ENCODE assay signal across 12 cellular contexts in the genomic region with DNA sequence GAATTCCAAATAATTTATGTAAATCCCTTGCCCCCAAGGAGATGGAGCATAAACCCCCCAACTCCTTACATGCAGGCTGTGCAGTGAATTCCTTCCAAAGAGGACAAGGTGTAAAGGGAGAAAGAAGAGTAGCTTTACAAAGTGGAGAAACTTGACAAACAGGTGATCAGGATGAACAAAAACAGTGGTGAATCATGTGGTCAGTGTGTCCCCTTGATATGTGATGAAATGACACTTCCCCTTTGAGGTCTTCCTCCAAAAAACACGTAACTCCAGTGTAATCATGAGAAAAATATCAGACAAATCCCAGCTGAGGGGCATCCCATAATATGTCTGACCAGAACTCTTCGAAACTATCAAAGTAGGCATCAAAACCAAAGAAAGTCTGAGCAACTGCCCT. TPM values are rescaled to one million over a fixed set of nuclear protein-coding genes. Genes with fewer than 3 reads are reported as not detected.
A peak's percentile ranks its signal among the peaks of the same experiment; 100 is the strongest.
DNase-seq lines count a peak whose midpoint lies in the region; ATAC-seq and TF ChIP-seq lines count a peak whose summit lies in the region.
"Had no signal": no experiment of that assay in that cellular context is flagged by ENCODE, and none has a peak within 500 bp of the region (broad histone marks: within the 10 kb centered on the region; RNA-seq: fewer than 3 reads in every experiment).

No MANE protein-coding gene starts in this region.

- ATAC-seq in esophagus mucosa: peak; percentile 31
- ATAC-seq in GM18909 (IDR thresholded peaks at IDR 0.05; ENCODE audit: poor library complexity, unreplicated experiment): no peak

- no peak overlapping the region for H3K27ac Mint-ChIP-seq in activated T-helper 2 cell treated with anti-CD3 and anti-CD28 coated beads, Interferon-gamma antibody, Interleukin-2, Interleukin-4, amounts not matched to agents 10 μg/mL and 5 μg/mL and 100 μg/mL, durations not matched to agents 14 hours and 24 hours and 36 hours

- H3K36me3 ChIP-seq in BE2C: no peaks in the 10 kb centered on the region; the same call in 1 of the 2 replicates

- H3K27me3 ChIP-seq in HL-60 (ENCODE audit: insufficient read depth, poor library complexity, severe bottlenecking) (no peaks in the 10 kb centered on the region), BE2C (no peaks in the 10 kb centered on the region)

- no peaks in the 10 kb centered on the region for H3K36me3 Mint-ChIP-seq in activated T-helper 2 cell treated with anti-CD3 and anti-CD28 coated beads, Interferon-gamma antibody, Interleukin-2, Interleukin-4, amounts not matched to agents 10 μg/mL and 5 μg/mL and 100 μg/mL, durations not matched to agents 14 hours and 24 hours and 36 hours (ENCODE audit: low read depth)

- intact Hi-C loops in activated T-helper 2 cell treated with anti-CD3 and anti-CD28 coated beads, Interferon-gamma antibody, Interleukin-2, Interleukin-4, amounts not matched to agents 10 μg/mL and 5 μg/mL and 100 μg/mL, durations not matched to agents 14 hours and 24 hours and 36 hours (cut with micrococcal nuclease): no loop called here

- H3K4me1 Mint-ChIP-seq in activated T-helper 2 cell treated with anti-CD3 and anti-CD28 coated beads, Interferon-gamma antibody, Interleukin-2, Interleukin-4, amounts not matched to agents 10 μg/mL and 5 μg/mL and 100 μg/mL, durations not matched to agents 14 hours and 24 hours and 36 hours (ENCODE audit: low read depth): no peaks in the 10 kb centered on the region

- DNase-seq in AML-193 (lab: John Stamatoyannopoulos, UW): peak; percentile 45 to 47
- DNase-seq in HL-60 (ENCODE audit: low read depth in 1 of 2, low spot score in 1 of 2): peak; percentile 39 to 50
- DNase-seq in SKM-1 (lab: John Stamatoyannopoulos, UW; ENCODE audit: unreplicated experiment): peak; percentile 30
- no peak for DNase-seq in activated T-helper 2 cell treated with anti-CD3 and anti-CD28 coated beads, Interferon-gamma antibody, Interleukin-2, Interleukin-4, amounts not matched to agents 10 μg/mL and 5 μg/mL and 100 μg/mL, durations not matched to agents 14 hours and 24 hours and 36 hours (ENCODE audit: low spot score)
- DNase-seq in BE2C: no peak
- DNase-seq: GOT3, NCI-H1048, NCI-H146, NCI-H2081 treated with DMSO at 0.1 percent for 48 hours, NCI-H524 had no signal

- no peak overlapping the region for H3K27ac ChIP-seq in HL-60 (replicated peaks)

- H3K4me1 ChIP-seq in BE2C: no peaks in the 10 kb centered on the region

- no peak overlapping the region for H3K4me3 Mint-ChIP-seq in activated T-helper 2 cell treated with anti-CD3 and anti-CD28 coated beads, Interferon-gamma antibody, Interleukin-2, Interleukin-4, amounts not matched to agents 10 μg/mL and 5 μg/mL and 100 μg/mL, durations not matched to agents 14 hours and 24 hours and 36 hours (ENCODE audit: low read depth)

- no peaks in the 10 kb centered on the region for H3K9me3 ChIP-seq in BE2C

- H3K27me3 Mint-ChIP-seq in activated T-helper 2 cell treated with anti-CD3 and anti-CD28 coated beads, Interferon-gamma antibody, Interleukin-2, Interleukin-4, amounts not matched to agents 10 μg/mL and 5 μg/mL and 100 μg/mL, durations not matched to agents 14 hours and 24 hours and 36 hours (ENCODE audit: low read depth): no peaks in the 10 kb centered on the region

- TF ChIP-seq CTCF in HL-60 (IDR thresholded peaks at IDR 0.05; ENCODE audit: insufficient read depth, low read length) (no peak), BE2C (IDR thresholded peaks at IDR 0.05; ENCODE audit: low read depth, low read length) (no peak)

- H3K4me3 ChIP-seq in HL-60 (replicated peaks; ENCODE audit: insufficient read depth, low read length) (no peak overlapping the region), BE2C (ENCODE audit: low read depth, low read length) (no peak overlapping the region)

- no peaks in the 10 kb centered on the region for H3K9me3 Mint-ChIP-seq in activated T-helper 2 cell treated with anti-CD3 and anti-CD28 coated beads, Interferon-gamma antibody, Interleukin-2, Interleukin-4, amounts not matched to agents 10 μg/mL and 5 μg/mL and 100 μg/mL, durations not matched to agents 14 hours and 24 hours and 36 hours

RNA-seq across cellular contexts. Expression of gene AKT2, which starts 29.5 kb away (rescaled TPM):
- 96.0 TPM for total RNA-seq in esophagus mucosa
- 148 and 149 TPM in 2 replicates for total RNA-seq in activated T-helper 2 cell treated with anti-CD3 and anti-CD28 coated beads, Interferon-gamma antibody, Interleukin-2, Interleukin-4, amounts not matched to agents 10 μg/mL and 5 μg/mL and 100 μg/mL, durations not matched to agents 14 hours and 24 hours and 36 hours
- polyA plus RNA-seq in BE2C (2012; ENCODE audit: insufficient read depth, insufficient read length, low read depth): 226 TPM

RNA-seq across cellular contexts. Expression of gene C19orf47, which starts 33.6 kb away (rescaled TPM):
- 13.4 TPM for total RNA-seq in esophagus mucosa
- 22.4 and 25.1 TPM in 2 replicates for total RNA-seq in activated T-helper 2 cell treated with anti-CD3 and anti-CD28 coated beads, Interferon-gamma antibody, Interleukin-2, Interleukin-4, amounts not matched to agents 10 μg/mL and 5 μg/mL and 100 μg/mL, durations not matched to agents 14 hours and 24 hours and 36 hours
- 42.7 TPM for polyA plus RNA-seq in BE2C (2012; ENCODE audit: insufficient read depth, insufficient read length, low read depth)

RNA-seq across cellular contexts. Expression of gene PLD3, which starts 33.8 kb away (rescaled TPM):
- 55.4 TPM for total RNA-seq in esophagus mucosa
- total RNA-seq in activated T-helper 2 cell treated with anti-CD3 and anti-CD28 coated beads, Interferon-gamma antibody, Interleukin-2, Interleukin-4, amounts not matched to agents 10 μg/mL and 5 μg/mL and 100 μg/mL, durations not matched to agents 14 hours and 24 hours and 36 hours: 59.2 and 60.1 TPM in 2 replicates
- polyA plus RNA-seq in BE2C (2012; ENCODE audit: insufficient read depth, insufficient read length, low read depth): 820 TPM

Comparison
In these comparisons a context has a peak if more than half of its experiments do, and no peak if none do; other contexts are left out.
1. DNase-seq: peak in AML-193 (2 of 2), HL-60 (2 of 2) and SKM-1 (single experiment); none in activated T-helper 2 cell treated with anti-CD3 and anti-CD28 coated beads, Interferon-gamma antibody, Interleukin-2, Interleukin-4, amounts not matched to agents 10 μg/mL and 5 μg/mL and 100 μg/mL, durations not matched to agents 14 hours and 24 hours and 36 hours (single experiment) and BE2C (single experiment).